9 cellular contexts compared by ENCODE assay signal in the genomic region with DNA sequence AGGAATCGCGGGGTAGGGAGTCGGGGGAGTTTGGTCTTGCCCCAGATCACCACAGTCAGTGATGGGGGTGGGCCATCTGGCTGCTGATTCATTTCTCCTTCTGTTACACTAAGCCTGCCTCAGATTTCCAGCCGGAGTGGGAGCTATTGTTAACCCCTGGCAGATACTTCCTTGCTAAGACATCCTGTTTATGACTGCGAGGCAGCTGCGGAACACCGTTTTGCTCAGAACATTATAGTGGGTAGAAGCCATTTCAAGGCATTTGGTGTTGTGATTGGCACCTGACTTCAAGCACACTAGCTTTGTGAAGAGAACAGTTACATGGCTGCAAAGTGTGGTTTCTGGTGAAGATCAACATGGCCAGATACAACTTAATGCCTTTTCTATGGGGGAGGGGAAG.
DNase-seq lines count a peak whose midpoint lies in the region; ATAC-seq and TF ChIP-seq lines count a peak whose summit lies in the region.
"Had no signal": no experiment of that assay in that cellular context is flagged by ENCODE, and none has a peak within 500 bp of the region (broad histone marks: within the 10 kb centered on the region; RNA-seq: fewer than 3 reads in every experiment).

No MANE protein-coding gene starts in this region.

- peak in 5 of 6 experiments; percentile 6 to 76 (median 68) for DNase-seq in stimulated activated naive CD4-positive, alpha-beta T cell (lab: John Stamatoyannopoulos, UW)
- no peak for DNase-seq in stimulated activated naive CD4-positive, alpha-beta T cell treated with Interleukin-2 at 50 U/mL for 16 hours (lab: John Stamatoyannopoulos, UW)
- peak; percentile 32 for DNase-seq in activated T-cell treated with anti-CD3 and anti-CD28 coated beads, Interleukin-2, amount 50 U/mL, for 1 hour
- peak; percentile 58 for DNase-seq in kidney epithelial cell (ENCODE audit: low read depth)
- DNase-seq in DMS79 treated with DMSO at 0.1 percent for 48 hours (lab: John Stamatoyannopoulos, UW), result no peak
- DNase-seq in HUDEP-2 (lab: John Stamatoyannopoulos, UW; ENCODE audit: unreplicated experiment in 76 of 76), result no peak
- DNase-seq: Caco-2 had no signal

- H3K36me3 ChIP-seq in kidney epithelial cell (ENCODE audit: control insufficient read depth, insufficient read depth, low read length), result peaks cover 2% of the 10 kb centered on the region

- no peaks in the 10 kb centered on the region for H3K27me3 ChIP-seq in kidney epithelial cell (ENCODE audit: control insufficient read depth, insufficient read depth, low read length)

- H3K4me3 ChIP-seq in kidney epithelial cell (ENCODE audit: low read depth, low read length), result no peak overlapping the region

- no peak for TF ChIP-seq CTCF in kidney epithelial cell (IDR thresholded peaks at IDR 0.05; ENCODE audit: insufficient read depth, low read length, poor library complexity, severe bottlenecking)

- ATAC-seq in GM18511 (IDR thresholded peaks at IDR 0.05; ENCODE audit: unreplicated experiment) (no peak), GM19455 (IDR thresholded peaks at IDR 0.05; ENCODE audit: unreplicated experiment) (no peak)

Comparison
In these comparisons a context has a peak if more than half of its experiments do, and no peak if none do; other contexts are left out.
1. DNase-seq: peak in stimulated activated naive CD4-positive, alpha-beta T cell (5 of 6), activated T-cell treated with anti-CD3 and anti-CD28 coated beads, Interleukin-2, amount 50 U/mL, for 1 hour (single experiment) and kidney epithelial cell (single experiment); none in stimulated activated naive CD4-positive, alpha-beta T cell treated with Interleukin-2 at 50 U/mL for 16 hours (single experiment), DMS79 treated with DMSO at 0.1 percent for 48 hours (single experiment) and HUDEP-2 (0 of 76).